Comparison of ENCODE assay signal across 16 cellular contexts in the genomic region with DNA sequence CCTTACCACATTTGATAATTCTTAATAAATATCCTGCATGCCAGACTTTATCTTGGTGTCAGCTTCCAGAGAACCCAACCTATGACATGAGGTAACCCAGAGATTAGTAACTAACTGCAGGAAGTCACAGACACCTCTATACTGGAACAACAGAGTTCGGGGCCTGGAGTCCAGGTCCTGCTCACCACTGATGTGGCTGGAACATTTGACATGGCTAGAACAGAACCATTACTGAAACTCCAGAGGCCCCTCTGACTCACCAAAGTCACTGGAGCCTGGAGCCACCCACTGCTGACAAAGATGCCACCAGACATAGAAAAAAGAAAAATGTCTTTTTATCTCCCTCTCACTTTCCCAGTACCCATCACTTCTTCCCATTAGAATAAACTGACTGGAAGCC.
DNase-seq lines count a peak whose midpoint lies in the region; ATAC-seq and TF ChIP-seq lines count a peak whose summit lies in the region.
"Had no signal": no experiment of that assay in that cellular context is flagged by ENCODE, and none has a peak within 500 bp of the region (broad histone marks: within the 10 kb centered on the region; RNA-seq: fewer than 3 reads in every experiment).

No MANE protein-coding gene starts in this region.

- WGBS in esophagus squamous epithelium, 2 donors = 71 to 80% methylated on average over 1 of the region's 1 CpG

- intact Hi-C loops in esophagus squamous epithelium (cut with DNase I) = no loop called here

- TF ChIP-seq CTCF in esophagus squamous epithelium (IDR thresholded peaks at IDR 0.05) = no peak

- H3K9me3 ChIP-seq in esophagus squamous epithelium = no peaks in the 10 kb centered on the region

- DNase-seq in activated CD4-positive, CD25-positive, alpha-beta regulatory T cell (lab: John Stamatoyannopoulos, UW) = no peak
- DNase-seq in activated T-cell treated with anti-CD3 and anti-CD28 coated beads, Interleukin-2, amount 50 U/mL, for 48 hours = peak; percentile 57 to 67
- DNase-seq in stimulated activated CD4-positive, alpha-beta T cell treated with anti-CD3 and anti-CD28 coated beads, Interleukin-4, amount 100 ng/mL, for 1 hour = peak; percentile 27
- DNase-seq in naive thymus-derived CD8-positive, alpha-beta T cell = no peak
- DNase-seq in esophagus squamous epithelium (lab: John Stamatoyannopoulos, UW) (no peak), OCI-M1 (lab: John Stamatoyannopoulos, UW) (no peak)
- DNase-seq: GDM1, naive B cell, NCI-H1105, NCI-H526 treated with DMSO at 0.1 percent for 48 hours had no signal

- TF ChIP-seq POLR2A in esophagus squamous epithelium (IDR thresholded peaks at IDR 0.05) = no peak

- peaks cover 0 to 4% (median 0%) of the 10 kb centered on the region in 5 donors for H3K27me3 Mint-ChIP-seq in naive thymus-derived CD8-positive, alpha-beta T cell

- H3K36me3 Mint-ChIP-seq in naive thymus-derived CD8-positive, alpha-beta T cell = peaks cover 0 to 4% (median 0%) of the 10 kb centered on the region in 3 donors

- no peak overlapping the region for H3K27ac ChIP-seq in esophagus squamous epithelium
- H3K27ac ChIP-seq: 22Rv1, right atrium auricular region, SK-N-MC had no signal

- H3K9me3 Mint-ChIP-seq in naive thymus-derived CD8-positive, alpha-beta T cell = peaks cover 0 to 3% (median 0%) of the 10 kb centered on the region in 9 donors

- H3K4me3 ChIP-seq in esophagus squamous epithelium = no peak overlapping the region
- H3K4me3 ChIP-seq: right atrium auricular region, SK-N-MC had no signal

- peak; percentile 91 to 95 for ATAC-seq in activated CD4-positive, CD25-positive, alpha-beta regulatory T cell treated with anti-CD3 and anti-CD28 coated beads, Interleukin-2, amount 50 U/mL, for 24 hours
- peak; percentile 70 for ATAC-seq in HG02981 (IDR thresholded peaks at IDR 0.05; ENCODE audit: unreplicated experiment)
- ATAC-seq in naive thymus-derived CD8-positive, alpha-beta T cell = no peak
- ATAC-seq: HepG2 had no signal

- H3K4me1 Mint-ChIP-seq in naive thymus-derived CD8-positive, alpha-beta T cell = peaks cover 0 to 8% (median 3%) of the 10 kb centered on the region in 4 donors

- H3K36me3 ChIP-seq in esophagus squamous epithelium = no peaks in the 10 kb centered on the region
- H3K36me3 ChIP-seq: right atrium auricular region had no signal

- no peak overlapping the region for H3K27ac Mint-ChIP-seq in naive thymus-derived CD8-positive, alpha-beta T cell
- H3K27ac Mint-ChIP-seq: naive B cell had no signal

- no peaks in the 10 kb centered on the region for H3K27me3 ChIP-seq in esophagus squamous epithelium
- H3K27me3 ChIP-seq: right atrium auricular region had no signal

- no peak overlapping the region for H3K4me3 Mint-ChIP-seq in naive thymus-derived CD8-positive, alpha-beta T cell
- H3K4me3 Mint-ChIP-seq: naive B cell had no signal

- POLR2A ChIA-PET in naive thymus-derived CD8-positive, alpha-beta T cell (lab: Charles Lee) = no interaction called here

- H3K4me1 ChIP-seq in esophagus squamous epithelium = no peaks in the 10 kb centered on the region
- H3K4me1 ChIP-seq: right atrium auricular region had no signal

Comparison
In these comparisons a context has a peak if more than half of its experiments do, and no peak if none do; other contexts are left out.
1. ATAC-seq: peak in activated CD4-positive, CD25-positive, alpha-beta regulatory T cell treated with anti-CD3 and anti-CD28 coated beads, Interleukin-2, amount 50 U/mL, for 24 hours (2 of 2) and HG02981 (single experiment); none in naive thymus-derived CD8-positive, alpha-beta T cell (0 of 2).
2. DNase-seq: peak in activated T-cell treated with anti-CD3 and anti-CD28 coated beads, Interleukin-2, amount 50 U/mL, for 48 hours (2 of 2) and stimulated activated CD4-positive, alpha-beta T cell treated with anti-CD3 and anti-CD28 coated beads, Interleukin-4, amount 100 ng/mL, for 1 hour (single experiment); none in activated CD4-positive, CD25-positive, alpha-beta regulatory T cell (0 of 4), naive thymus-derived CD8-positive, alpha-beta T cell (0 of 10), esophagus squamous epithelium (single experiment) and OCI-M1 (single experiment).